In the genomic region with DNA sequence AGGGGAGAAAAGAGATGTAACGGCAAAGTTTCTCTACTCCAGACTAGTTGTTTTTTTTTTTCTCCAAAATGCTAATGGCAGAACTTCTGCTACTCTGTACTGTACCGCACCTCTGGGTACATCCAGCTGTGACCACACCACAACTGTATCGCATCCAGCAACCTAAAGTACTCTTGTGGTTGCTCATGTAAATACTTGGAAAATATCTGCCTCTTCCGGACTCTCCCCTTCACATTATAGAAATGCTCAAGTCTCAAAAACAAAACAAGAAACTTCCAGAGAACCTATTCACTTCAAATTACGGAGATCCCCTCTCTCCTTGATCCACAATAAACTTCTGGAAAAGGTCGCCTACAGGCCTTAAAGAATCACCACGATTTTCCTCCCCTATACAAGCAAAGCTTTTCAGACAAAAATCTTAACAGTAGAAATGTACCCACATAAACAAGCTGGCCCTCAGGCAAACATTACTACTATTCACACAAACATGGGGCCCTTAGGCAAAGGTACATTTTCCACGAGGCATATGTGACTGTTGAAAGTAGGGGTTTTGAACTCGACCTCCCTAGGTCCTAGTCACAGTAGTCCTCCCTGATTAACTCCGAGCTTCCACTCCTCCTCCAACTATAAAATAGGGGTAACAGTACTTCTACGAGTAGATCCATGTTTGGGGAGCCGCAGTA, we compare ENCODE assay signal across 8 cellular contexts.
DNase-seq lines count a peak whose midpoint lies in the region; ATAC-seq and TF ChIP-seq lines count a peak whose summit lies in the region.

No MANE protein-coding gene starts in this region.

- no peak for TF ChIP-seq CTCF in neural crest cell (conservative IDR thresholded peaks at IDR 0.05)

- POLR2A ChIA-PET in HEK293T (lab: Yijun Ruan, JAX): interaction anchor here (0.7 kb wide), 1 partner anchor 222 kb away, joined by 3 read pairs; no protein-coding TSS in a partner anchor

- H3K9ac ChIP-seq in BLaER1: no peak overlapping the region
- peak overlapping the region; percentile 76 for H3K9ac ChIP-seq in NT2/D1 (ENCODE audit: insufficient read length, low read depth)
- H3K9ac ChIP-seq in duodenal mucosa (ENCODE audit: low read depth in 1 of 2, low read length in 2 of 2): peak overlapping the region; percentile 57 to 74

- H3K9me3 ChIP-seq in BLaER1 (no peaks in the 10 kb centered on the region), NT2/D1 (ENCODE audit: insufficient read depth, low read length) (no peaks in the 10 kb centered on the region), duodenal mucosa (ENCODE audit: control insufficient read depth in 1 of 2, low read length in 2 of 2) (no peaks in the 10 kb centered on the region)

- H3K4me3 Mint-ChIP-seq in neural crest cell: peak overlapping the region; percentile 78

- H3K4me1 ChIP-seq in BLaER1 (peaks cover 34% of the 10 kb centered on the region), NT2/D1 (ENCODE audit: insufficient read depth, insufficient read length) (peaks cover 5% of the 10 kb centered on the region), duodenal mucosa (ENCODE audit: control insufficient read depth in 1 of 2, insufficient read depth in 2 of 2, low read length in 2 of 2) (peaks cover 15 to 44% of the 10 kb centered on the region in 2 donors)

- H3K27ac Mint-ChIP-seq in neural crest cell (ENCODE audit: unreplicated experiment): no peak overlapping the region

- peaks cover 53% of the 10 kb centered on the region for H3K27me3 Mint-ChIP-seq in neural crest cell (ENCODE audit: low read depth)

- H3K27ac ChIP-seq in BLaER1: no peak overlapping the region
- H3K27ac ChIP-seq in duodenal mucosa (ENCODE audit: low read depth, low read length): no peak overlapping the region

- peaks cover 37% of the 10 kb centered on the region for H3K4me1 Mint-ChIP-seq in neural crest cell

- H3K36me3 Mint-ChIP-seq in neural crest cell (ENCODE audit: low read depth): no peaks in the 10 kb centered on the region

- peaks cover 48% of the 10 kb centered on the region; the same call in 1 of the 2 replicates for H4K20me1 ChIP-seq in BLaER1

- CTCF ChIA-PET in HEK293T (lab: Yijun Ruan, JAX): no interaction called here

- H3K27me3 ChIP-seq in BLaER1 (peaks cover 14% of the 10 kb centered on the region; the same call in 1 of the 2 replicates), NT2/D1 (ENCODE audit: insufficient read depth, insufficient read length) (peaks cover 39% of the 10 kb centered on the region), duodenal mucosa (ENCODE audit: control insufficient read depth in 1 of 2, insufficient read depth in 2 of 2, low read length in 2 of 2) (peaks cover 0 to 15% of the 10 kb centered on the region in 2 donors)

- peak overlapping the region; percentile 99 for H3K4me2 ChIP-seq in BLaER1

- DNase-seq in NT2/D1 (ENCODE audit: low read depth, low spot score) (no peak), neural crest cell (ENCODE audit: low read depth, low spot score) (no peak), NCI-H2107 (lab: John Stamatoyannopoulos, UW) (no peak), 8988T (no peak), HEK293T (ENCODE audit: extremely low spot score) (no peak)

- H3K9me3 Mint-ChIP-seq in neural crest cell: no peaks in the 10 kb centered on the region

- H3K36me3 ChIP-seq in BLaER1 (no peaks in the 10 kb centered on the region), NT2/D1 (ENCODE audit: insufficient read depth, insufficient read length, low read length) (no peaks in the 10 kb centered on the region), duodenal mucosa (ENCODE audit: control insufficient read depth in 1 of 2, insufficient read depth in 2 of 2, low read length in 2 of 2) (no peaks in the 10 kb centered on the region)

- H3K4me3 ChIP-seq in BLaER1 (peak overlapping the region; percentile 90; the same call in 1 of the 2 replicates), NT2/D1 (ENCODE audit: insufficient read length, low read depth) (peak overlapping the region; percentile 57), duodenal mucosa (ENCODE audit: low read depth in 1 of 2, low read length in 2 of 2) (peak overlapping the region; percentile 71 to 79)

- ATAC-seq in GM19035 (IDR thresholded peaks at IDR 0.05; ENCODE audit: unreplicated experiment): no peak

TF ChIP-seq in HEK293T, 16 proteins besides CTCF, POLR2A, EP300 and RAD21:
- no peak for TF ChIP-seq ARNT (IDR thresholded peaks at IDR 0.05)
- TF ChIP-seq NFRKB (IDR thresholded peaks at IDR 0.05): no peak
- no peak for TF ChIP-seq ELF4 (IDR thresholded peaks at IDR 0.05)
- no peak for TF ChIP-seq FOXA1 (IDR thresholded peaks at IDR 0.05)
- no peak for TF ChIP-seq ZNF384 (IDR thresholded peaks at IDR 0.05)
- no peak for TF ChIP-seq BHLHE40 (IDR thresholded peaks at IDR 0.05; ENCODE audit: borderline replicate concordance)
- TF ChIP-seq FOXM1 (IDR thresholded peaks at IDR 0.05; ENCODE audit: borderline replicate concordance): no peak
- TF ChIP-seq FOXK2 (IDR thresholded peaks at IDR 0.05): no peak
- no peak for TF ChIP-seq SP1 (IDR thresholded peaks at IDR 0.05)
- TF ChIP-seq, protein P1, sequence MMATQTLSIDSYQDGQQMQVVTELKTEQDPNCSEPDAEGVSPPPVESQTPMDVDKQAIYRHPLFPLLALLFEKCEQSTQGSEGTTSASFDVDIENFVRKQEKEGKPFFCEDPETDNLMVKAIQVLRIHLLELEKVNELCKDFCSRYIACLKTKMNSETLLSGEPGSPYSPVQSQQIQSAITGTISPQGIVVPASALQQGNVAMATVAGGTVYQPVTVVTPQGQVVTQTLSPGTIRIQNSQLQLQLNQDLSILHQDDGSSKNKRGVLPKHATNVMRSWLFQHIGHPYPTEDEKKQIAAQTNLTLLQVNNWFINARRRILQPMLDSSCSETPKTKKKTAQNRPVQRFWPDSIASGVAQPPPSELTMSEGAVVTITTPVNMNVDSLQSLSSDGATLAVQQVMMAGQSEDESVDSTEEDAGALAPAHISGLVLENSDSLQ (IDR thresholded peaks at IDR 0.05): no peak
- TF ChIP-seq HDGF (IDR thresholded peaks at IDR 0.05; ENCODE audit: borderline replicate concordance): no peak
TF ChIP-seq in HEK293T: peak in this region for 0.
